ENCODE assay signal across 14 cellular contexts in the genomic region with DNA sequence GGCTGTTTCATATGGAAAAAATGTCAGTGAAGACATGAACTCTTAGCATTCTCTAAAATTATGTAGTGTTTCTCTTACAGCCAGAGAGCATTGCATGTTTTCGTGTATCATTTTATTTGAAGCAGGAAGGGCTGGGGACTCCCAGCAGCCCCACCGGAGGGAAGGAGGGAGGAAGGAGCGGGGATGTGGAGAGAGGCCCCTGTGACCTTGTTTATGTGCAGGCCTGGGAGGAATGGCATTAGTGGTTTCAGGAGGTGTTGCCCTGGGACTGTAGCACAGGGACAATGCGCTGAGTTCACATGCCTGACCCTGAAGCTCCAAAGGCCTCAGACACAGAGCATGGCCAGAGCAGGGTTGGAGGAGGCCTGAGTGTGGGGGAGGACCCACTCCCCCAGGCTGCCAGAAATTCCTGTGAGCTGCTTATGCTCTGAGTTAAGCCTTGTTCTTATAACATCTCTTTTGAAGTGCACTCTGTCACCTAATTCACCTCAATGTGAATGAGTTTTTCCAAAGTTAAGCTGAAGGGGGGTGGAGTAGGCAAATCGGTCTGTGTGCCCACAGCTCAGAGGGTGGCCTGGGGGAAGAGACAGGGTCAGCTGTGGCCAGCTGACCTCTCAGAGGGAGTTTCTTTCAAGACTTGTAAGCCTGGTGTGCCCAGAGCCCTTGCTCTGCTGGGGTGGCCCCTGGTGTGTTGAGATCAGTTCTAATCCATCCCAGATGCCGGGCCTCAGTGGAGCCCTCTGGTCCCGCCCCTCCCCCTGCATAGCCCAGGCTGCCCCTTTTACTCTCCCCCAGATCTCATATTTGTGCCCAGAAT.
DNase-seq lines count a peak whose midpoint lies in the region; ATAC-seq and TF ChIP-seq lines count a peak whose summit lies in the region.
"Had no signal": no experiment of that assay in that cellular context is flagged by ENCODE, and none has a peak within 500 bp of the region (broad histone marks: within the 10 kb centered on the region; RNA-seq: fewer than 3 reads in every experiment).

No MANE protein-coding gene starts in this region.

- H3K36me3 ChIP-seq in HEK293 (ENCODE audit: control insufficient read depth in 2 of 2, insufficient read depth in 1 of 2, low read length in 2 of 2) (no peaks in the 10 kb centered on the region), adipocyte (ENCODE audit: control insufficient read depth, insufficient read depth, low read length, severe bottlenecking) (no peaks in the 10 kb centered on the region)
- no peaks in the 10 kb centered on the region for H3K36me3 ChIP-seq in effector memory CD4-positive, alpha-beta T cell (ENCODE audit: control insufficient read depth, insufficient read depth, low read length)

- H3K27me3 ChIP-seq in adipocyte (replicated peaks; ENCODE audit: control insufficient read depth, insufficient read depth, low read length) = no peaks in the 10 kb centered on the region
- H3K27me3 ChIP-seq in effector memory CD4-positive, alpha-beta T cell (replicated peaks; ENCODE audit: control insufficient read depth, insufficient read depth, low read length, poor library complexity, severe bottlenecking) = no peaks in the 10 kb centered on the region

- no peaks in the 10 kb centered on the region for H3K9me3 ChIP-seq in HEK293 (ENCODE audit: control insufficient read depth, insufficient read depth, low read depth, low read length)
- no peaks in the 10 kb centered on the region for H3K9me3 ChIP-seq in adipocyte (ENCODE audit: control insufficient read depth, low read length)
- H3K9me3 ChIP-seq in effector memory CD4-positive, alpha-beta T cell (ENCODE audit: control insufficient read depth, low read length) = no peaks in the 10 kb centered on the region

- no peak overlapping the region for H3K27ac ChIP-seq in HEK293 (ENCODE audit: extremely low read depth, low read depth, low read length)
- H3K27ac ChIP-seq in effector memory CD4-positive, alpha-beta T cell (ENCODE audit: insufficient read depth, low read length, poor library complexity, severe bottlenecking) = no peak overlapping the region
- H3K27ac ChIP-seq: coronary artery had no signal

- TF ChIP-seq CTCF in HEK293 (tag by site-specific recombination; IDR thresholded peaks at IDR 0.05) = no peak
- no peak for TF ChIP-seq CTCF in retinal pigment epithelial cell (conservative IDR thresholded peaks at IDR 0.05; ENCODE audit: low read depth, low read length)

- H3K4me1 ChIP-seq in HEK293 (ENCODE audit: control insufficient read depth, insufficient read depth, low read length) = no peaks in the 10 kb centered on the region
- peaks cover 28% of the 10 kb centered on the region for H3K4me1 ChIP-seq in adipocyte (ENCODE audit: control insufficient read depth, insufficient read depth, low read length)
- peaks cover 5% of the 10 kb centered on the region for H3K4me1 ChIP-seq in effector memory CD4-positive, alpha-beta T cell (ENCODE audit: control insufficient read depth, insufficient read depth, low read length, poor library complexity, severe bottlenecking)

- ATAC-seq in GM21423 (IDR thresholded peaks at IDR 0.05; ENCODE audit: unreplicated experiment) (no peak), HG03565 (IDR thresholded peaks at IDR 0.05; ENCODE audit: unreplicated experiment) (no peak)
- ATAC-seq: naive thymus-derived CD8-positive, alpha-beta T cell had no signal

- H3K4me3 ChIP-seq in HEK293 (ENCODE audit: low read depth, low read length) (no peak overlapping the region), adipocyte (ENCODE audit: low read length) (no peak overlapping the region), retinal pigment epithelial cell (ENCODE audit: low read length) (no peak overlapping the region)
- H3K4me3 ChIP-seq in effector memory CD4-positive, alpha-beta T cell (ENCODE audit: insufficient read depth, low read depth, low read length, poor library complexity, severe bottlenecking) = no peak overlapping the region
- H3K4me3 ChIP-seq: coronary artery had no signal

- DNase-seq in adipocyte (ENCODE audit: low read depth) (peak; percentile 64), kidney tubule cell (ENCODE audit: low spot score) (peak; percentile 31), retinal pigment epithelial cell (ENCODE audit: low read depth) (peak; percentile 58), NCI-H2227 treated with DMSO at 0.1 percent for 48 hours (lab: John Stamatoyannopoulos, UW) (no peak)
- no peak for DNase-seq in effector memory CD4-positive, alpha-beta T cell
- DNase-seq: activated CD4-positive, alpha-beta T cell treated with anti-CD3 and anti-CD28 coated beads for 48 hours; activated gamma-delta T cell; C1 segment of cervical spinal cord; naive thymus-derived CD8-positive, alpha-beta T cell; SHP77 treated with DMSO at 0.1 percent for 48 hours had no signal

- CTCF ChIA-PET in HEK293 (lab: Yijun Ruan, JAX) = interaction anchor here (0.6 to 0.7 kb wide), 2 partner anchors 107 to 820 kb away, joined by 3 read pairs; no protein-coding TSS in a partner anchor

- H3K9ac ChIP-seq in adipocyte (ENCODE audit: low read length) = no peak overlapping the region

- POLR2A ChIA-PET in HEK293 (lab: Yijun Ruan, JAX) = no interaction called here

TF ChIP-seq in HEK293, 187 proteins besides CTCF, POLR2A, EP300 and RAD21 (continues in another document):
- TF ChIP-seq PRDM1 (tag by site-specific recombination; IDR thresholded peaks at IDR 0.05) = no peak
- TF ChIP-seq ZNF184 (tag by site-specific recombination; IDR thresholded peaks at IDR 0.05) = no peak
- TF ChIP-seq ZNF133 (tag by site-specific recombination; IDR thresholded peaks at IDR 0.05) = no peak
- TF ChIP-seq, protein P1, sequence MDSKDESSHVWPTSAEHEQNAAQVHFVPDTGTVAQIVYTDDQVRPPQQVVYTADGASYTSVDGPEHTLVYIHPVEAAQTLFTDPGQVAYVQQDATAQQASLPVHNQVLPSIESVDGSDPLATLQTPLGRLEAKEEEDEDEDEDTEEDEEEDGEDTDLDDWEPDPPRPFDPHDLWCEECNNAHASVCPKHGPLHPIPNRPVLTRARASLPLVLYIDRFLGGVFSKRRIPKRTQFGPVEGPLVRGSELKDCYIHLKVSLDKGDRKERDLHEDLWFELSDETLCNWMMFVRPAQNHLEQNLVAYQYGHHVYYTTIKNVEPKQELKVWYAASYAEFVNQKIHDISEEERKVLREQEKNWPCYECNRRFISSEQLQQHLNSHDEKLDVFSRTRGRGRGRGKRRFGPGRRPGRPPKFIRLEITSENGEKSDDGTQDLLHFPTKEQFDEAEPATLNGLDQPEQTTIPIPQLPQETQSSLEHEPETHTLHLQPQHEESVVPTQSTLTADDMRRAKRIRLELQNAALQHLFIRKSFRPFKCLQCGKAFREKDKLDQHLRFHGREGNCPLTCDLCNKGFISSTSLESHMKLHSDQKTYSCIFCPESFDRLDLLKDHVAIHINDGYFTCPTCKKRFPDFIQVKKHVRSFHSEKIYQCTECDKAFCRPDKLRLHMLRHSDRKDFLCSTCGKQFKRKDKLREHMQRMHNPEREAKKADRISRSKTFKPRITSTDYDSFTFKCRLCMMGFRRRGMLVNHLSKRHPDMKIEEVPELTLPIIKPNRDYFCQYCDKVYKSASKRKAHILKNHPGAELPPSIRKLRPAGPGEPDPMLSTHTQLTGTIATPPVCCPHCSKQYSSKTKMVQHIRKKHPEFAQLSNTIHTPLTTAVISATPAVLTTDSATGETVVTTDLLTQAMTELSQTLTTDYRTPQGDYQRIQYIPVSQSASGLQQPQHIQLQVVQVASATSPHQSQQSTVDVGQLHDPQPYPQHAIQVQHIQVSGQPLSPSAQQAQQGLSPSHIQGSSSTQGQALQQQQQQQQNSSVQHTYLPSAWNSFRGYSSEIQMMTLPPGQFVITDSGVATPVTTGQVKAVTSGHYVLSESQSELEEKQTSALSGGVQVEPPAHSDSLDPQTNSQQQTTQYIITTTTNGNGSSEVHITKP (tag by site-specific recombination; IDR thresholded peaks at IDR 0.05) = 0 out of 2 replicates have a peak, but pooled peaks have one; percentile 7
- TF ChIP-seq, protein P2, sequence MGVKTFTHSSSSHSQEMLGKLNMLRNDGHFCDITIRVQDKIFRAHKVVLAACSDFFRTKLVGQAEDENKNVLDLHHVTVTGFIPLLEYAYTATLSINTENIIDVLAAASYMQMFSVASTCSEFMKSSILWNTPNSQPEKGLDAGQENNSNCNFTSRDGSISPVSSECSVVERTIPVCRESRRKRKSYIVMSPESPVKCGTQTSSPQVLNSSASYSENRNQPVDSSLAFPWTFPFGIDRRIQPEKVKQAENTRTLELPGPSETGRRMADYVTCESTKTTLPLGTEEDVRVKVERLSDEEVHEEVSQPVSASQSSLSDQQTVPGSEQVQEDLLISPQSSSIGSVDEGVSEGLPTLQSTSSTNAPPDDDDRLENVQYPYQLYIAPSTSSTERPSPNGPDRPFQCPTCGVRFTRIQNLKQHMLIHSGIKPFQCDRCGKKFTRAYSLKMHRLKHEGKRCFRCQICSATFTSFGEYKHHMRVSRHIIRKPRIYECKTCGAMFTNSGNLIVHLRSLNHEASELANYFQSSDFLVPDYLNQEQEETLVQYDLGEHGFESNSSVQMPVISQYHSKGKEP (tag by site-specific recombination; IDR thresholded peaks at IDR 0.05) = no peak
- no peak for TF ChIP-seq ZNF274 (IDR thresholded peaks at IDR 0.05; ENCODE audit: low read length)
- TF ChIP-seq ZNF274 (tag by site-specific recombination; IDR thresholded peaks at IDR 0.05; ENCODE audit: borderline replicate concordance) = no peak
- peak; percentile 61 for TF ChIP-seq ZFHX2 (tag by site-specific recombination; conservative IDR thresholded peaks at IDR 0.05)
- no peak for TF ChIP-seq ZNF19 (tag by site-specific recombination; IDR thresholded peaks at IDR 0.05; ENCODE audit: low read depth)
- TF ChIP-seq, protein P3, sequence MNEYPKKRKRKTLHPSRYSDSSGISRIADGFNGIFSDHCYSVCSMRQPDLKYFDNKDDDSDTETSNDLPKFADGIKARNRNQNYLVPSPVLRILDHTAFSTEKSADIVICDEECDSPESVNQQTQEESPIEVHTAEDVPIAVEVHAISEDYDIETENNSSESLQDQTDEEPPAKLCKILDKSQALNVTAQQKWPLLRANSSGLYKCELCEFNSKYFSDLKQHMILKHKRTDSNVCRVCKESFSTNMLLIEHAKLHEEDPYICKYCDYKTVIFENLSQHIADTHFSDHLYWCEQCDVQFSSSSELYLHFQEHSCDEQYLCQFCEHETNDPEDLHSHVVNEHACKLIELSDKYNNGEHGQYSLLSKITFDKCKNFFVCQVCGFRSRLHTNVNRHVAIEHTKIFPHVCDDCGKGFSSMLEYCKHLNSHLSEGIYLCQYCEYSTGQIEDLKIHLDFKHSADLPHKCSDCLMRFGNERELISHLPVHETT (tag by site-specific recombination; IDR thresholded peaks at IDR 0.05) = no peak
- TF ChIP-seq HOXA7 (CRISPR knock-in tag; IDR thresholded peaks at IDR 0.05; ENCODE audit: borderline replicate concordance) = no peak
- no peak for TF ChIP-seq GLI2 (tag by site-specific recombination; IDR thresholded peaks at IDR 0.05; ENCODE audit: borderline replicate concordance, low read depth)

Comparison
In these comparisons a context has a peak if more than half of its experiments do, and no peak if none do; other contexts are left out.
1. DNase-seq: peak in adipocyte (single experiment), kidney tubule cell (single experiment) and retinal pigment epithelial cell (single experiment); none in effector memory CD4-positive, alpha-beta T cell (0 of 3) and NCI-H2227 treated with DMSO at 0.1 percent for 48 hours (single experiment).